1 cellular context compared by ENCODE assay signal in the genomic region with DNA sequence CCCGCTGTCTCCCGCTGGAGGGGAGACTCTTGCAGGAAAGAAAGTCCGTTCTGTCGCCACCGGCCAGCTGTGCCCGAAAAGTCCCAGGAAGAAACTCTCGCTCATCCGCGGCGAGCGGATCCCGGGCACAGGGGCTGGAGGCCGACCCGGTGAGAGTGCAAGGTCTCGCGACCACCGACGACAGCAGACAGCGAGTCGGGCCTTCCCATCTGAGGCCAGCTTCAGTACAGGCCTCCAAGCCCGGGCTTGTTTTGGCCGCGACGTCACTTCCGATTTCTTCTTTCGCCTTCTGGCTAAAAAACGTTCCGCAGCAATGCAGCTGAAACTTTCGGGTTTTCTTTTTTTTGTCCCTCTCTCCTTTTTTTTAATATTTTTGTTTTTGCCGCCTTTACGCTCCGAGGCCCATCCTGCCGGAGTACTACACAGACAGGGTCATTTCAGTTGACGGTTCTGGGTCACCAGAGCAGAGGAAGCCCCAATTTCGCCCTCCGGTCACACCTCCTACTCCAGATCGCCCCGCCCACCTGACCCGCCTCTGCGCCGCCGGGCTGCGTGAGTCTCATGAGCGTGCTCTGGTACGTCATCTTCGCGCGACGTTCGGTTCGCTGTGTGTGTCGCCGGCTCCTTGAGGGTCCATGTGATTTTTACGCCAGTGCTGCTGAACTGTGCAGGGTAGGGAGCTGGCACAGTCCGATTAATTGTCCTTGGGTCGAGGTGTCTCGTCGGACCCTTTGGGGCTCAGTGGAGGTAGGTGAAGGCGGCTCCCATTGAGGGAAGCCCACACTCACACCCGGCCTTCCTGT.
TF ChIP-seq lines count a peak whose summit lies in the region.

A gene with protein sequence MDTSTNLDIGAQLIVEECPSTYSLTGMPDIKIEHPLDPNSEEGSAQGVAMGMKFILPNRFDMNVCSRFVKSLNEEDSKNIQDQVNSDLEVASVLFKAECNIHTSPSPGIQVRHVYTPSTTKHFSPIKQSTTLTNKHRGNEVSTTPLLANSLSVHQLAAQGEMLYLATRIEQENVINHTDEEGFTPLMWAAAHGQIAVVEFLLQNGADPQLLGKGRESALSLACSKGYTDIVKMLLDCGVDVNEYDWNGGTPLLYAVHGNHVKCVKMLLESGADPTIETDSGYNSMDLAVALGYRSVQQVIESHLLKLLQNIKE (minus strand): TSS at position 474 of the 803 bp plus-strand sequence. CDS start 2,758 bp downstream, outside the sequence.
A gene with protein sequence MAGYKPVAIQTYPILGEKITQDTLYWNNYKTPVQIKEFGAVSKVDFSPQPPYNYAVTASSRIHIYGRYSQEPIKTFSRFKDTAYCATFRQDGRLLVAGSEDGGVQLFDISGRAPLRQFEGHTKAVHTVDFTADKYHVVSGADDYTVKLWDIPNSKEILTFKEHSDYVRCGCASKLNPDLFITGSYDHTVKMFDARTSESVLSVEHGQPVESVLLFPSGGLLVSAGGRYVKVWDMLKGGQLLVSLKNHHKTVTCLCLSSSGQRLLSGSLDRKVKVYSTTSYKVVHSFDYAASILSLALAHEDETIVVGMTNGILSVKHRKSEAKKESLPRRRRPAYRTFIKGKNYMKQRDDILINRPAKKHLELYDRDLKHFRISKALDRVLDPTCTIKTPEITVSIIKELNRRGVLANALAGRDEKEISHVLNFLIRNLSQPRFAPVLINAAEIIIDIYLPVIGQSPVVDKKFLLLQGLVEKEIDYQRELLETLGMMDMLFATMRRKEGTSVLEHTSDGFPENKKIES (plus strand): TSS at position 578 of the 803 bp plus-strand sequence. CDS start 1,602 bp downstream, outside the sequence.

TF ChIP-seq in GM12878, 131 proteins besides CTCF, POLR2A, EP300 and RAD21 (continued from another document and continues in another):
- TF ChIP-seq ATF7 (IDR thresholded peaks at IDR 0.05; ENCODE audit: low read depth): peak; percentile 88
- TF ChIP-seq HDGF (IDR thresholded peaks at IDR 0.05): peak; percentile 71
- peak; percentile 89 for TF ChIP-seq NR2F1 (conservative IDR thresholded peaks at IDR 0.05)
- TF ChIP-seq, protein P1, sequence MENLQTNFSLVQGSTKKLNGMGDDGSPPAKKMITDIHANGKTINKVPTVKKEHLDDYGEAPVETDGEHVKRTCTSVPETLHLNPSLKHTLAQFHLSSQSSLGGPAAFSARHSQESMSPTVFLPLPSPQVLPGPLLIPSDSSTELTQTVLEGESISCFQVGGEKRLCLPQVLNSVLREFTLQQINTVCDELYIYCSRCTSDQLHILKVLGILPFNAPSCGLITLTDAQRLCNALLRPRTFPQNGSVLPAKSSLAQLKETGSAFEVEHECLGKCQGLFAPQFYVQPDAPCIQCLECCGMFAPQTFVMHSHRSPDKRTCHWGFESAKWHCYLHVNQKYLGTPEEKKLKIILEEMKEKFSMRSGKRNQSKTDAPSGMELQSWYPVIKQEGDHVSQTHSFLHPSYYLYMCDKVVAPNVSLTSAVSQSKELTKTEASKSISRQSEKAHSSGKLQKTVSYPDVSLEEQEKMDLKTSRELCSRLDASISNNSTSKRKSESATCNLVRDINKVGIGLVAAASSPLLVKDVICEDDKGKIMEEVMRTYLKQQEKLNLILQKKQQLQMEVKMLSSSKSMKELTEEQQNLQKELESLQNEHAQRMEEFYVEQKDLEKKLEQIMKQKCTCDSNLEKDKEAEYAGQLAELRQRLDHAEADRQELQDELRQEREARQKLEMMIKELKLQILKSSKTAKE (IDR thresholded peaks at IDR 0.05; ENCODE audit: low read depth, poor library complexity, severe bottlenecking): peak; percentile 82
- TF ChIP-seq CREB1 (IDR thresholded peaks at IDR 0.05; ENCODE audit: low read depth): peak; percentile 99
- TF ChIP-seq NR2C2 (IDR thresholded peaks at IDR 0.05; ENCODE audit: borderline replicate concordance, control insufficient read depth, insufficient read length, low read depth): no peak
- TF ChIP-seq BHLHE40 (IDR thresholded peaks at IDR 0.05; ENCODE audit: borderline replicate concordance in 1 of 2, low read depth in 2 of 2, low read length in 1 of 2): peak; percentile 67 to 84; a peak in 2 of 4 replicates
- TF ChIP-seq, protein P2, sequence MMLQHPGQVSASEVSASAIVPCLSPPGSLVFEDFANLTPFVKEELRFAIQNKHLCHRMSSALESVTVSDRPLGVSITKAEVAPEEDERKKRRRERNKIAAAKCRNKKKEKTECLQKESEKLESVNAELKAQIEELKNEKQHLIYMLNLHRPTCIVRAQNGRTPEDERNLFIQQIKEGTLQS (IDR thresholded peaks at IDR 0.05; ENCODE audit: borderline replicate concordance, extremely low read depth, low read depth, low read length): peak; percentile 83; the same call in 1 of the 2 replicates
- TF ChIP-seq, protein P3, sequence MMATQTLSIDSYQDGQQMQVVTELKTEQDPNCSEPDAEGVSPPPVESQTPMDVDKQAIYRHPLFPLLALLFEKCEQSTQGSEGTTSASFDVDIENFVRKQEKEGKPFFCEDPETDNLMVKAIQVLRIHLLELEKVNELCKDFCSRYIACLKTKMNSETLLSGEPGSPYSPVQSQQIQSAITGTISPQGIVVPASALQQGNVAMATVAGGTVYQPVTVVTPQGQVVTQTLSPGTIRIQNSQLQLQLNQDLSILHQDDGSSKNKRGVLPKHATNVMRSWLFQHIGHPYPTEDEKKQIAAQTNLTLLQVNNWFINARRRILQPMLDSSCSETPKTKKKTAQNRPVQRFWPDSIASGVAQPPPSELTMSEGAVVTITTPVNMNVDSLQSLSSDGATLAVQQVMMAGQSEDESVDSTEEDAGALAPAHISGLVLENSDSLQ (IDR thresholded peaks at IDR 0.05): peak; percentile 45
- peak; percentile 68; the same call in 1 of the 2 replicates for TF ChIP-seq FOXK2 (IDR thresholded peaks at IDR 0.05)
- TF ChIP-seq ZNF217 (IDR thresholded peaks at IDR 0.05): no peak
- no peak for TF ChIP-seq HDAC6 (IDR thresholded peaks at IDR 0.05; ENCODE audit: unreplicated experiment)
- peak; percentile 72; the same call in 1 of the 2 replicates for TF ChIP-seq BACH1 (IDR thresholded peaks at IDR 0.05; ENCODE audit: borderline replicate concordance)
- no peak for TF ChIP-seq HDAC2 (IDR thresholded peaks at IDR 0.05)
- TF ChIP-seq CEBPB (IDR thresholded peaks at IDR 0.05; ENCODE audit: borderline replicate concordance in 1 of 2, low read depth in 2 of 2, low read length in 2 of 2): no peak
- TF ChIP-seq CREM (IDR thresholded peaks at IDR 0.05; ENCODE audit: low read depth): peak; percentile 99
- no peak for TF ChIP-seq SUPT20H (IDR thresholded peaks at IDR 0.05; ENCODE audit: borderline replicate concordance, control insufficient read depth, low read depth, low read length)
- TF ChIP-seq STAT3 (IDR thresholded peaks at IDR 0.05; ENCODE audit: low read depth, low read length): no peak
- TF ChIP-seq, protein P4, sequence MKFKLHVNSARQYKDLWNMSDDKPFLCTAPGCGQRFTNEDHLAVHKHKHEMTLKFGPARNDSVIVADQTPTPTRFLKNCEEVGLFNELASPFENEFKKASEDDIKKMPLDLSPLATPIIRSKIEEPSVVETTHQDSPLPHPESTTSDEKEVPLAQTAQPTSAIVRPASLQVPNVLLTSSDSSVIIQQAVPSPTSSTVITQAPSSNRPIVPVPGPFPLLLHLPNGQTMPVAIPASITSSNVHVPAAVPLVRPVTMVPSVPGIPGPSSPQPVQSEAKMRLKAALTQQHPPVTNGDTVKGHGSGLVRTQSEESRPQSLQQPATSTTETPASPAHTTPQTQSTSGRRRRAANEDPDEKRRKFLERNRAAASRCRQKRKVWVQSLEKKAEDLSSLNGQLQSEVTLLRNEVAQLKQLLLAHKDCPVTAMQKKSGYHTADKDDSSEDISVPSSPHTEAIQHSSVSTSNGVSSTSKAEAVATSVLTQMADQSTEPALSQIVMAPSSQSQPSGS (IDR thresholded peaks at IDR 0.05; ENCODE audit: low read length): no peak; the same call in 1 of the 2 replicates
- no peak for TF ChIP-seq EZH2 (IDR thresholded peaks at IDR 0.05; ENCODE audit: borderline replicate concordance, control insufficient read depth, low read depth, low read length)
- no peak for TF ChIP-seq IRF4 (IDR thresholded peaks at IDR 0.05; ENCODE audit: low read depth, low read length)
- no peak for TF ChIP-seq ZNF622 (IDR thresholded peaks at IDR 0.05)
- TF ChIP-seq SRF (IDR thresholded peaks at IDR 0.05; ENCODE audit: low read depth in 2 of 2, low read length in 2 of 2): no peak; a peak in 1 of 4 replicates
- TF ChIP-seq ZNF24 (IDR thresholded peaks at IDR 0.05): no peak
- TF ChIP-seq, protein P5, sequence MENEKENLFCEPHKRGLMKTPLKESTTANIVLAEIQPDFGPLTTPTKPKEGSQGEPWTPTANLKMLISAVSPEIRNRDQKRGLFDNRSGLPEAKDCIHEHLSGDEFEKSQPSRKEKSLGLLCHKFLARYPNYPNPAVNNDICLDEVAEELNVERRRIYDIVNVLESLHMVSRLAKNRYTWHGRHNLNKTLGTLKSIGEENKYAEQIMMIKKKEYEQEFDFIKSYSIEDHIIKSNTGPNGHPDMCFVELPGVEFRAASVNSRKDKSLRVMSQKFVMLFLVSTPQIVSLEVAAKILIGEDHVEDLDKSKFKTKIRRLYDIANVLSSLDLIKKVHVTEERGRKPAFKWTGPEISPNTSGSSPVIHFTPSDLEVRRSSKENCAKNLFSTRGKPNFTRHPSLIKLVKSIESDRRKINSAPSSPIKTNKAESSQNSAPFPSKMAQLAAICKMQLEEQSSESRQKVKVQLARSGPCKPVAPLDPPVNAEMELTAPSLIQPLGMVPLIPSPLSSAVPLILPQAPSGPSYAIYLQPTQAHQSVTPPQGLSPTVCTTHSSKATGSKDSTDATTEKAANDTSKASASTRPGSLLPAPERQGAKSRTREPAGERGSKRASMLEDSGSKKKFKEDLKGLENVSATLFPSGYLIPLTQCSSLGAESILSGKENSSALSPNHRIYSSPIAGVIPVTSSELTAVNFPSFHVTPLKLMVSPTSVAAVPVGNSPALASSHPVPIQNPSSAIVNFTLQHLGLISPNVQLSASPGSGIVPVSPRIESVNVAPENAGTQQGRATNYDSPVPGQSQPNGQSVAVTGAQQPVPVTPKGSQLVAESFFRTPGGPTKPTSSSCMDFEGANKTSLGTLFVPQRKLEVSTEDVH (IDR thresholded peaks at IDR 0.05; ENCODE audit: low read depth, partially characterized antibody): peak; percentile 63
- TF ChIP-seq IKZF2 (IDR thresholded peaks at IDR 0.05): no peak
- no peak for TF ChIP-seq SREBF2 (IDR thresholded peaks at IDR 0.05; ENCODE audit: low read length)
- TF ChIP-seq, protein P6, sequence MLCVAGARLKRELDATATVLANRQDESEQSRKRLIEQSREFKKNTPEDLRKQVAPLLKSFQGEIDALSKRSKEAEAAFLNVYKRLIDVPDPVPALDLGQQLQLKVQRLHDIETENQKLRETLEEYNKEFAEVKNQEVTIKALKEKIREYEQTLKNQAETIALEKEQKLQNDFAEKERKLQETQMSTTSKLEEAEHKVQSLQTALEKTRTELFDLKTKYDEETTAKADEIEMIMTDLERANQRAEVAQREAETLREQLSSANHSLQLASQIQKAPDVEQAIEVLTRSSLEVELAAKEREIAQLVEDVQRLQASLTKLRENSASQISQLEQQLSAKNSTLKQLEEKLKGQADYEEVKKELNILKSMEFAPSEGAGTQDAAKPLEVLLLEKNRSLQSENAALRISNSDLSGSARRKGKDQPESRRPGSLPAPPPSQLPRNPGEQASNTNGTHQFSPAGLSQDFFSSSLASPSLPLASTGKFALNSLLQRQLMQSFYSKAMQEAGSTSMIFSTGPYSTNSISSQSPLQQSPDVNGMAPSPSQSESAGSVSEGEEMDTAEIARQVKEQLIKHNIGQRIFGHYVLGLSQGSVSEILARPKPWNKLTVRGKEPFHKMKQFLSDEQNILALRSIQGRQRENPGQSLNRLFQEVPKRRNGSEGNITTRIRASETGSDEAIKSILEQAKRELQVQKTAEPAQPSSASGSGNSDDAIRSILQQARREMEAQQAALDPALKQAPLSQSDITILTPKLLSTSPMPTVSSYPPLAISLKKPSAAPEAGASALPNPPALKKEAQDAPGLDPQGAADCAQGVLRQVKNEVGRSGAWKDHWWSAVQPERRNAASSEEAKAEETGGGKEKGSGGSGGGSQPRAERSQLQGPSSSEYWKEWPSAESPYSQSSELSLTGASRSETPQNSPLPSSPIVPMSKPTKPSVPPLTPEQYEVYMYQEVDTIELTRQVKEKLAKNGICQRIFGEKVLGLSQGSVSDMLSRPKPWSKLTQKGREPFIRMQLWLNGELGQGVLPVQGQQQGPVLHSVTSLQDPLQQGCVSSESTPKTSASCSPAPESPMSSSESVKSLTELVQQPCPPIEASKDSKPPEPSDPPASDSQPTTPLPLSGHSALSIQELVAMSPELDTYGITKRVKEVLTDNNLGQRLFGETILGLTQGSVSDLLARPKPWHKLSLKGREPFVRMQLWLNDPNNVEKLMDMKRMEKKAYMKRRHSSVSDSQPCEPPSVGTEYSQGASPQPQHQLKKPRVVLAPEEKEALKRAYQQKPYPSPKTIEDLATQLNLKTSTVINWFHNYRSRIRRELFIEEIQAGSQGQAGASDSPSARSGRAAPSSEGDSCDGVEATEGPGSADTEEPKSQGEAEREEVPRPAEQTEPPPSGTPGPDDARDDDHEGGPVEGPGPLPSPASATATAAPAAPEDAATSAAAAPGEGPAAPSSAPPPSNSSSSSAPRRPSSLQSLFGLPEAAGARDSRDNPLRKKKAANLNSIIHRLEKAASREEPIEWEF (IDR thresholded peaks at IDR 0.05; ENCODE audit: insufficient replicate concordance, low read depth, low read length): no peak
- TF ChIP-seq ZNF207 (IDR thresholded peaks at IDR 0.05; ENCODE audit: borderline replicate concordance): no peak; the same call in 1 of the 2 replicates
- TF ChIP-seq NR2C1 (IDR thresholded peaks at IDR 0.05): peak; percentile 86
- TF ChIP-seq SMAD5 (IDR thresholded peaks at IDR 0.05; ENCODE audit: low read depth): peak; percentile 56; the same call in 1 of the 2 replicates
- TF ChIP-seq CBX5 (IDR thresholded peaks at IDR 0.05; ENCODE audit: low read depth): no peak
- TF ChIP-seq KLF5 (IDR thresholded peaks at IDR 0.05; ENCODE audit: partially characterized antibody): peak; percentile 37
- no peak for TF ChIP-seq RFX5 (IDR thresholded peaks at IDR 0.05; ENCODE audit: low read depth, low read length)
- no peak for TF ChIP-seq SPI1 (IDR thresholded peaks at IDR 0.05; ENCODE audit: borderline replicate concordance, insufficient read depth, low read depth, low read length)
- TF ChIP-seq TCF3 (IDR thresholded peaks at IDR 0.05; ENCODE audit: borderline replicate concordance, insufficient read depth, low read depth, low read length): no peak; the same call in 1 of the 2 replicates
- TF ChIP-seq NFYA (IDR thresholded peaks at IDR 0.05; ENCODE audit: borderline replicate concordance, low read depth, low read length): no peak
- no peak; the same call in 1 of the 2 replicates for TF ChIP-seq MTA3 (IDR thresholded peaks at IDR 0.05; ENCODE audit: borderline replicate concordance, low read length)
- TF ChIP-seq, protein P7, sequence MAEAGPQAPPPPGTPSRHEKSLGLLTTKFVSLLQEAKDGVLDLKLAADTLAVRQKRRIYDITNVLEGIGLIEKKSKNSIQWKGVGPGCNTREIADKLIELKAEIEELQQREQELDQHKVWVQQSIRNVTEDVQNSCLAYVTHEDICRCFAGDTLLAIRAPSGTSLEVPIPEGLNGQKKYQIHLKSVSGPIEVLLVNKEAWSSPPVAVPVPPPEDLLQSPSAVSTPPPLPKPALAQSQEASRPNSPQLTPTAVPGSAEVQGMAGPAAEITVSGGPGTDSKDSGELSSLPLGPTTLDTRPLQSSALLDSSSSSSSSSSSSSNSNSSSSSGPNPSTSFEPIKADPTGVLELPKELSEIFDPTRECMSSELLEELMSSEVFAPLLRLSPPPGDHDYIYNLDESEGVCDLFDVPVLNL (IDR thresholded peaks at IDR 0.05; ENCODE audit: low read depth, low read length): 0 out of 2 replicates have a peak, but pooled peaks have one; percentile 43
- no peak for TF ChIP-seq YBX1 (IDR thresholded peaks at IDR 0.05)
- no peak for TF ChIP-seq MEF2A (IDR thresholded peaks at IDR 0.05; ENCODE audit: insufficient read depth, low read depth, low read length)
- no peak for TF ChIP-seq BRCA1 (IDR thresholded peaks at IDR 0.05; ENCODE audit: low read depth, low read length)
- peak; percentile 54 for TF ChIP-seq CHD2 (IDR thresholded peaks at IDR 0.05; ENCODE audit: borderline replicate concordance, low read depth, low read length)
- TF ChIP-seq JUNB (IDR thresholded peaks at IDR 0.05): no peak
